In genomic region chr7:106217089-106217542, GRCh38 we compare ENCODE assay signal across 7 cellular contexts.
A peak's percentile ranks its signal among the peaks of the same experiment; 100 is the strongest.
DNase-seq lines count a peak whose midpoint lies in the region; ATAC-seq and TF ChIP-seq lines count a peak whose summit lies in the region.

No MANE protein-coding gene starts in this region.

- TF ChIP-seq EP300 in upper lobe of left lung (IDR thresholded peaks at IDR 0.05), result peak; percentile 90 to 98 (median 95)

- H3K27ac Mint-ChIP-seq in chondrocyte (ENCODE audit: unreplicated experiment), result peak overlapping the region; percentile 92

- no peaks in the 10 kb centered on the region for H3K27me3 Mint-ChIP-seq in chondrocyte (ENCODE audit: low read depth)

- H3K4me1 Mint-ChIP-seq in chondrocyte (ENCODE audit: low read depth), result peaks cover 21% of the 10 kb centered on the region

- no peaks in the 10 kb centered on the region for H3K9me3 ChIP-seq in lower lobe of right lung
- H3K9me3 ChIP-seq in upper lobe of left lung, result no peaks in the 10 kb centered on the region

- no peak for TF ChIP-seq CTCF in chondrocyte (IDR thresholded peaks at IDR 0.05)
- no peak for TF ChIP-seq CTCF in lower lobe of right lung (IDR thresholded peaks at IDR 0.05)
- TF ChIP-seq CTCF in upper lobe of left lung (IDR thresholded peaks at IDR 0.05), result no peak

- 30 to 49% methylated on average over 7 of the region's 7 CpGs for WGBS in upper lobe of left lung, 2 donors

- no peaks in the 10 kb centered on the region for H3K36me3 Mint-ChIP-seq in chondrocyte (ENCODE audit: low read depth)

- H3K4me3 ChIP-seq in lower lobe of right lung (no peak overlapping the region), upper lobe of left lung (peak overlapping the region in 1 of 4 donors; percentile 16)

- peak; percentile 93 for ATAC-seq in lower lobe of right lung
- peak; percentile 88 to 91 for ATAC-seq in upper lobe of left lung (ENCODE audit: low FRiP score in 2 of 2)
- no peak for ATAC-seq in GM19395 (IDR thresholded peaks at IDR 0.05; ENCODE audit: unreplicated experiment)

- DNase-seq in LoVo (ENCODE audit: low spot score), result peak; percentile 78
- DNase-seq in chondrocyte (ENCODE audit: low spot score), result no peak
- DNase-seq in lower lobe of right lung, result peak; percentile 62
- peak in 1 of 2 donors; percentile 76 for DNase-seq in upper lobe of left lung
- DNase-seq in activated gamma-delta T cell treated with Interleukin-2 at 50 U/mL for 16 hours, result no peak
- DNase-seq in activated T-cell treated with anti-CD3 and anti-CD28 coated beads, Interleukin-2, amount 50 U/mL, for 1 hour, result no peak

- no peaks in the 10 kb centered on the region for H3K36me3 ChIP-seq in lower lobe of right lung
- H3K36me3 ChIP-seq in upper lobe of left lung, result no peaks in the 10 kb centered on the region

- TF ChIP-seq POLR2A in upper lobe of left lung (IDR thresholded peaks at IDR 0.05), result no peak

- peak overlapping the region; percentile 35 for H3K4me3 Mint-ChIP-seq in chondrocyte (ENCODE audit: unreplicated experiment)

- peaks cover 40% of the 10 kb centered on the region for H3K4me1 ChIP-seq in lower lobe of right lung
- H3K4me1 ChIP-seq in upper lobe of left lung, result peaks cover 18 to 29% (median 23%) of the 10 kb centered on the region in 4 donors

- no peaks in the 10 kb centered on the region for H3K27me3 ChIP-seq in lower lobe of right lung (ENCODE audit: low read depth)
- no peaks in the 10 kb centered on the region for H3K27me3 ChIP-seq in upper lobe of left lung

- H3K27ac ChIP-seq in lower lobe of right lung (peak overlapping the region; percentile 76), upper lobe of left lung (peak overlapping the region; percentile 76 to 88 (median 78))

- intact Hi-C loops in lower lobe of right lung (cut with DNase I), result no loop called here

- peaks cover under 1% of the 10 kb centered on the region for H3K9me3 Mint-ChIP-seq in chondrocyte (ENCODE audit: low read depth)

Comparison
In these comparisons a context has a peak if more than half of its experiments do, and no peak if none do; other contexts are left out.
1. DNase-seq: peak in LoVo (single experiment) and lower lobe of right lung (single experiment); none in chondrocyte (single experiment), activated gamma-delta T cell treated with Interleukin-2 at 50 U/mL for 16 hours (single experiment) and activated T-cell treated with anti-CD3 and anti-CD28 coated beads, Interleukin-2, amount 50 U/mL, for 1 hour (single experiment).